In genomic region chr1:109948285-109948630, GRCh38 we compare ENCODE assay signal across 30 cellular contexts. TPM values are rescaled to one million over a fixed set of nuclear protein-coding genes. Genes with fewer than 3 reads are reported as not detected.
DNase-seq lines count a peak whose midpoint lies in the region; ATAC-seq and TF ChIP-seq lines count a peak whose summit lies in the region.
"Had no signal": no experiment of that assay in that cellular context is flagged by ENCODE, and none has a peak within 500 bp of the region (broad histone marks: within the 10 kb centered on the region; RNA-seq: fewer than 3 reads in every experiment).

No MANE protein-coding gene starts in this region.

- H3K27ac ChIP-seq in PC-9: peak overlapping the region; percentile 76
- H3K27ac ChIP-seq in colonic mucosa: peak overlapping the region; percentile 69
- H3K27ac ChIP-seq in mesendoderm (ENCODE audit: low read depth, low read length): no peak overlapping the region
- H3K27ac ChIP-seq: KMS-11, RWPE1, SJSA1 had no signal

- H2AK5ac ChIP-seq in mesendoderm (ENCODE audit: low read length): no peak overlapping the region

- no peak overlapping the region for H3K56ac ChIP-seq in mesendoderm (ENCODE audit: low read length)

- H2BK5ac ChIP-seq in mesendoderm (ENCODE audit: low read length): no peak overlapping the region

- no peak overlapping the region for H2AFZ ChIP-seq in PC-9

- no peak overlapping the region for H3K23ac ChIP-seq in mesendoderm (ENCODE audit: low read length)

- no peak for TF ChIP-seq CTCF in PC-9 (conservative IDR thresholded peaks at IDR 0.05)
- TF ChIP-seq CTCF in colonic mucosa (IDR thresholded peaks at IDR 0.05): no peak

- peak overlapping the region; percentile 17 for H3K4me2 ChIP-seq in PC-9
- H3K4me2 ChIP-seq in mesendoderm (ENCODE audit: low read length): no peak overlapping the region
- H3K4me2 ChIP-seq: GM23338, KMS-11 had no signal

- H3K18ac ChIP-seq in mesendoderm (ENCODE audit: low read length): no peak overlapping the region

- H3K27me3 ChIP-seq in PC-9 (ENCODE audit: insufficient read depth, low read depth) (no peaks in the 10 kb centered on the region), colonic mucosa (no peaks in the 10 kb centered on the region), mesendoderm (ENCODE audit: insufficient read depth, low read length, poor library complexity) (no peaks in the 10 kb centered on the region)
- H3K27me3 ChIP-seq: MG63, SJSA1, thyroid gland had no signal

- intact Hi-C loops in PC-9 (cut with micrococcal nuclease; ENCODE audit: unreplicated experiment) (no loop called here), colonic mucosa (cut with DNase I) (no loop called here)

- no peaks in the 10 kb centered on the region for H3K79me2 ChIP-seq in PC-9 (ENCODE audit: low read depth)
- no peaks in the 10 kb centered on the region for H3K79me2 ChIP-seq in mesendoderm (ENCODE audit: control insufficient read depth, insufficient read depth, low read length)

- H3K9ac ChIP-seq in colonic mucosa (ENCODE audit: low read depth in 2 of 2, low read length in 2 of 2) (no peak overlapping the region), mesendoderm (ENCODE audit: low read length) (no peak overlapping the region)
- H3K9ac ChIP-seq: KMS-11 had no signal

- H4K5ac ChIP-seq in mesendoderm (ENCODE audit: low read length): no peak overlapping the region

- no peak overlapping the region for H4K8ac ChIP-seq in mesendoderm (ENCODE audit: low read depth, low read length)

- H3K9me3 ChIP-seq in PC-9 (ENCODE audit: insufficient read depth, low read depth) (0 out of 2 replicates have a peak, but pooled peaks cover 4% of the 10 kb centered on the region), colonic mucosa (no peaks in the 10 kb centered on the region)
- H3K9me3 ChIP-seq: SJSA1, thyroid gland had no signal

- POLR2A ChIA-PET in PC-9 (lab: Charles Lee; ENCODE audit: unreplicated experiment): interaction anchor here (0.6 to 0.7 kb wide), 3 partner anchors 11 to 90 kb away, joined by 3 to 10 read pairs (median 8); no protein-coding TSS in a partner anchor

- H3K36me3 ChIP-seq in PC-9 (ENCODE audit: low read depth): no peaks in the 10 kb centered on the region
- no peaks in the 10 kb centered on the region for H3K36me3 ChIP-seq in colonic mucosa
- no peaks in the 10 kb centered on the region for H3K36me3 ChIP-seq in mesendoderm (ENCODE audit: control insufficient read depth, insufficient read depth, low read length)
- H3K36me3 ChIP-seq: MG63, SJSA1, thyroid gland had no signal

- in situ Hi-C loops in KBM-7 (cut with MboI; ENCODE audit: low pct_unique_long_range_greater_than_20kb, low sequenced_read_pairs): no loop called here

- H2BK15ac ChIP-seq in mesendoderm (replicated peaks; ENCODE audit: low read depth): no peak overlapping the region

- H4K20me1 ChIP-seq in PC-9 (ENCODE audit: insufficient read depth): no peaks in the 10 kb centered on the region

- no peak for ATAC-seq in activated naive CD4-positive, alpha-beta T cell treated with anti-CD3 and anti-CD28 coated beads, Interleukin-2, amount 50 U/mL, for 72 hours
- ATAC-seq: activated CD8-positive, alpha-beta memory T cell treated with anti-CD3 and anti-CD28 coated beads, Interleukin-2, amount 10 ng/mL, durations not matched to agents 7 days and 5 days; esophagus mucosa; stimulated activated naive CD8-positive, alpha-beta T cell treated with anti-CD3 and anti-CD28 coated beads, Interleukin-15, amount 100 ng/mL, for 72 hours had no signal

- CTCF ChIA-PET in PC-9 (lab: Charles Lee): interaction anchor here (0.6 to 1.0 kb wide), 2 partner anchors 12 to 25 kb away, joined by 3 to 4 read pairs; no protein-coding TSS in a partner anchor

- H3K9me2 ChIP-seq in PC-9 (ENCODE audit: insufficient read depth): no peaks in the 10 kb centered on the region; the same call in 1 of the 2 replicates

- H3K4me3 ChIP-seq in PC-9 (no peak overlapping the region), colonic mucosa (no peak overlapping the region), mesendoderm (ENCODE audit: low read length) (no peak overlapping the region)
- H3K4me3 ChIP-seq: GM23338, MG63, SJSA1, thyroid gland had no signal

- H3K4ac ChIP-seq in mesendoderm (ENCODE audit: low read depth, low read length): no peak overlapping the region

- peak overlapping the region; percentile 21 for H2BK120ac ChIP-seq in mesendoderm (ENCODE audit: low read depth, low read length)

- H3K4me1 ChIP-seq in PC-9 (replicated peaks; ENCODE audit: insufficient read depth) (peaks cover 47% of the 10 kb centered on the region), colonic mucosa (no peaks in the 10 kb centered on the region), mesendoderm (ENCODE audit: control insufficient read depth, low read depth, low read length) (no peaks in the 10 kb centered on the region)
- H3K4me1 ChIP-seq: SJSA1 had no signal

- no TSS peak for BruUV-seq in PC-9 (replicated peaks; lab: Mats Ljungman, UMichigan)

- DNase-seq in PC-9 (peak in 1 of 2 experiments; percentile 90), colonic mucosa (no peak), mesendoderm (no peak), midbrain (lab: John Stamatoyannopoulos, UW) (no peak), KBM-7 (no peak)
- DNase-seq in activated naive CD4-positive, alpha-beta T cell treated with anti-CD3 and anti-CD28 coated beads, Interleukin-2, amount 50 U/mL, for 72 hours (ENCODE audit: low spot score in 2 of 2): no peak
- DNase-seq in activated effector memory CD4-positive, alpha-beta T cell treated with anti-CD3 and anti-CD28 coated beads, Interleukin-2, amount 50 U/mL, for 16 hours: no peak
- DNase-seq: activated CD4-positive, alpha-beta T cell treated with anti-CD3 and anti-CD28 coated beads, Interleukin-2, amount 50 U/mL, for 4 hours; activated CD8-positive, alpha-beta memory T cell treated with anti-CD3 and anti-CD28 coated beads, Interleukin-2, amount 10 ng/mL, durations not matched to agents 7 days and 5 days; activated naive CD4-positive, alpha-beta T cell; activated T-cell treated with anti-CD3 and anti-CD28 coated beads, Interleukin-2, amount 50 U/mL, for 48 hours; central memory CD4-positive, alpha-beta T cell; glutamatergic neuron; MG63; NCI-H1105 treated with DMSO at 0.1 percent for 48 hours; NCI-H187 treated with DMSO at 0.1 percent for 48 hours; NCI-H2171; NCI-H510A treated with DMSO at 0.1 percent for 48 hours; stimulated activated CD8-positive, alpha-beta memory T cell treated with anti-CD3 and anti-CD28 coated beads, Interleukin-4, amount 100 ng/mL, for 48 hours; stimulated activated naive CD8-positive, alpha-beta T cell treated with anti-CD3 and anti-CD28 coated beads, Interleukin-15, amount 100 ng/mL, for 72 hours; T-helper 1 cell; thyroid gland had no signal

- no peaks in the 10 kb centered on the region for H3K36me3 Mint-ChIP-seq in activated naive CD4-positive, alpha-beta T cell treated with anti-CD3 and anti-CD28 coated beads, Interleukin-2, amount 50 U/mL, for 72 hours
- H3K36me3 Mint-ChIP-seq: CD14-positive monocyte had no signal

- no peak overlapping the region for H3K27ac Mint-ChIP-seq in activated naive CD4-positive, alpha-beta T cell treated with anti-CD3 and anti-CD28 coated beads, Interleukin-2, amount 50 U/mL, for 72 hours
- H3K27ac Mint-ChIP-seq: activated CD8-positive, alpha-beta memory T cell treated with anti-CD3 and anti-CD28 coated beads, Interleukin-2, amount 10 ng/mL, durations not matched to agents 7 days and 5 days; CD14-positive monocyte; dendritic cell treated with granulocyte-macrophage colony-stimulating factor and Interleukin-4, amounts not matched to agents 40 ng/mL and 50 ng/mL, for 4 days; GM23338; nephron; stimulated activated naive CD8-positive, alpha-beta T cell treated with anti-CD3 and anti-CD28 coated beads, Interleukin-15, amount 100 ng/mL, for 72 hours had no signal

- H3K79me1 ChIP-seq in mesendoderm (ENCODE audit: low read length): no peaks in the 10 kb centered on the region

- peaks cover 0 to 8% of the 10 kb centered on the region in 2 donors for H3K9me3 Mint-ChIP-seq in activated naive CD4-positive, alpha-beta T cell treated with anti-CD3 and anti-CD28 coated beads, Interleukin-2, amount 50 U/mL, for 72 hours
- H3K9me3 Mint-ChIP-seq: dendritic cell treated with granulocyte-macrophage colony-stimulating factor and Interleukin-4, amounts not matched to agents 40 ng/mL and 50 ng/mL, for 4 days; GM23338; nephron had no signal

- H3F3A ChIP-seq in PC-9 (ENCODE audit: insufficient read depth, low read depth): peaks cover 34% of the 10 kb centered on the region

RNA-seq across cellular contexts. Expression of gene AHCYL1, which starts 36.3 kb away (rescaled TPM):
- total RNA-seq in PC-9 (2021) (143 and 147 TPM in 2 replicates), colonic mucosa (100 to 1,000 TPM; 108 to 115 TPM)
- 55.7 TPM for polyA plus RNA-seq in mesendoderm (2013, experiment 1 of 2)
- 57.3 TPM for polyA plus RNA-seq in mesendoderm (2013, experiment 2 of 2)
- total RNA-seq in activated naive CD4-positive, alpha-beta T cell treated with anti-CD3 and anti-CD28 coated beads, Interleukin-2, amount 50 U/mL, for 72 hours: 100 to 1,000 TPM in 1 of 2 donors, 10 to 100 TPM in 1; 78.8 to 112 TPM

RNA-seq across cellular contexts. Expression of gene CSF1, which starts 37.6 kb away (rescaled TPM):
- total RNA-seq in PC-9 (2021) (29.8 and 35.2 TPM in 2 replicates), colonic mucosa (10 to 100 TPM; 14.1 to 18.1 TPM)
- 2.3 TPM for polyA plus RNA-seq in mesendoderm (2013, experiment 1 of 2)
- 2.0 TPM for polyA plus RNA-seq in mesendoderm (2013, experiment 2 of 2)
- 10 to 100 TPM; 13.7 to 19.9 TPM for total RNA-seq in activated naive CD4-positive, alpha-beta T cell treated with anti-CD3 and anti-CD28 coated beads, Interleukin-2, amount 50 U/mL, for 72 hours
